In genomic region chr2:168210898-168211570, GRCh38 we compare ENCODE assay signal across 8 cellular contexts. TPM values are rescaled to one million over a fixed set of nuclear protein-coding genes. Genes with fewer than 3 reads are reported as not detected.
DNase-seq lines count a peak whose midpoint lies in the region; ATAC-seq and TF ChIP-seq lines count a peak whose summit lies in the region.

No MANE protein-coding gene starts in this region.

- no peak overlapping the region for H3K4me3 ChIP-seq in right lobe of liver

- intact Hi-C loops in right lobe of liver (cut with DNase I), result no loop called here

- 16% methylated on average over 3 of the region's 3 CpGs for WGBS in right lobe of liver (ENCODE audit: insufficient coverage, low coverage, low lambda C conversion rate, missing lambda C conversion rate)

- no peak for DNase-seq in activated T-cell treated with anti-CD3 and anti-CD28 coated beads, Interleukin-2, amount 50 U/mL, for 24 hours
- no peak for DNase-seq in activated T-cell treated with anti-CD3 and anti-CD28 coated beads, Interleukin-2, amount 50 U/mL, for 1 hour
- DNase-seq in LoVo (ENCODE audit: low spot score), result peak; percentile 94
- no peak for DNase-seq in activated naive CD8-positive, alpha-beta T cell treated with anti-CD3 and anti-CD28 coated beads, Interleukin-2, amount 10 ng/mL, durations not matched to agents 7 days and 5 days
- no peak for DNase-seq in right lobe of liver
- no peak for DNase-seq in stimulated activated CD4-positive, alpha-beta T cell treated with anti-CD3 and anti-CD28 coated beads, Interleukin-4, amount 100 ng/mL, for 4 hours
- no peak for DNase-seq in chondrocyte (ENCODE audit: low spot score)

- no peaks in the 10 kb centered on the region for H3K27me3 ChIP-seq in right lobe of liver

- TF ChIP-seq CTCF in right lobe of liver (IDR thresholded peaks at IDR 0.05) (no peak), chondrocyte (IDR thresholded peaks at IDR 0.05) (no peak)

- peaks cover 83% of the 10 kb centered on the region for H3K4me1 Mint-ChIP-seq in activated T-cell treated with anti-CD3 and anti-CD28 coated beads, Interleukin-2, amount 50 U/mL, for 24 hours (ENCODE audit: low read depth)
- peaks cover 22% of the 10 kb centered on the region for H3K4me1 Mint-ChIP-seq in activated naive CD8-positive, alpha-beta T cell treated with anti-CD3 and anti-CD28 coated beads, Interleukin-2, amount 10 ng/mL, durations not matched to agents 7 days and 5 days
- H3K4me1 Mint-ChIP-seq in chondrocyte (ENCODE audit: low read depth), result peaks cover 54% of the 10 kb centered on the region

- H3K9me3 Mint-ChIP-seq in activated T-cell treated with anti-CD3 and anti-CD28 coated beads, Interleukin-2, amount 50 U/mL, for 24 hours, result no peaks in the 10 kb centered on the region
- peaks cover 4% of the 10 kb centered on the region for H3K9me3 Mint-ChIP-seq in activated naive CD8-positive, alpha-beta T cell treated with anti-CD3 and anti-CD28 coated beads, Interleukin-2, amount 10 ng/mL, durations not matched to agents 7 days and 5 days
- H3K9me3 Mint-ChIP-seq in chondrocyte (ENCODE audit: low read depth), result no peaks in the 10 kb centered on the region

- POLR2A ChIA-PET in activated naive CD8-positive, alpha-beta T cell treated with anti-CD3 and anti-CD28 coated beads, Interleukin-2, amount 10 ng/mL, durations not matched to agents 7 days and 5 days (lab: Charles Lee), result no interaction called here

- peak; percentile 30 for ATAC-seq in activated naive CD8-positive, alpha-beta T cell treated with anti-CD3 and anti-CD28 coated beads, Interleukin-2, amount 10 ng/mL, durations not matched to agents 7 days and 5 days (ENCODE audit: low read depth)
- ATAC-seq in right lobe of liver (peak; percentile 44 to 96 (median 70)), HG03108 (IDR thresholded peaks at IDR 0.05; ENCODE audit: unreplicated experiment) (no peak)

- no peak overlapping the region for H3K27ac ChIP-seq in right lobe of liver

- H3K27ac Mint-ChIP-seq in activated T-cell treated with anti-CD3 and anti-CD28 coated beads, Interleukin-2, amount 50 U/mL, for 24 hours, result peak overlapping the region; percentile 99
- no peak overlapping the region for H3K27ac Mint-ChIP-seq in activated naive CD8-positive, alpha-beta T cell treated with anti-CD3 and anti-CD28 coated beads, Interleukin-2, amount 10 ng/mL, durations not matched to agents 7 days and 5 days
- no peak overlapping the region for H3K27ac Mint-ChIP-seq in chondrocyte (ENCODE audit: unreplicated experiment)

- H3K36me3 ChIP-seq in right lobe of liver, result no peaks in the 10 kb centered on the region

- no peaks in the 10 kb centered on the region for H3K4me1 ChIP-seq in right lobe of liver

- no peak for TF ChIP-seq POLR2A in right lobe of liver (IDR thresholded peaks at IDR 0.05)

- peak overlapping the region; percentile 69 for H3K4me3 Mint-ChIP-seq in activated T-cell treated with anti-CD3 and anti-CD28 coated beads, Interleukin-2, amount 50 U/mL, for 24 hours
- H3K4me3 Mint-ChIP-seq in activated naive CD8-positive, alpha-beta T cell treated with anti-CD3 and anti-CD28 coated beads, Interleukin-2, amount 10 ng/mL, durations not matched to agents 7 days and 5 days, result peak overlapping the region; percentile 11
- H3K4me3 Mint-ChIP-seq in chondrocyte (ENCODE audit: unreplicated experiment), result no peak overlapping the region

- H3K27me3 Mint-ChIP-seq in activated T-cell treated with anti-CD3 and anti-CD28 coated beads, Interleukin-2, amount 50 U/mL, for 24 hours, result no peaks in the 10 kb centered on the region
- no peaks in the 10 kb centered on the region for H3K27me3 Mint-ChIP-seq in activated naive CD8-positive, alpha-beta T cell treated with anti-CD3 and anti-CD28 coated beads, Interleukin-2, amount 10 ng/mL, durations not matched to agents 7 days and 5 days
- no peaks in the 10 kb centered on the region for H3K27me3 Mint-ChIP-seq in chondrocyte (ENCODE audit: low read depth)

- no peaks in the 10 kb centered on the region for H3K9me3 ChIP-seq in right lobe of liver

- H3K36me3 Mint-ChIP-seq in activated T-cell treated with anti-CD3 and anti-CD28 coated beads, Interleukin-2, amount 50 U/mL, for 24 hours (ENCODE audit: low read depth), result peaks cover 45% of the 10 kb centered on the region
- H3K36me3 Mint-ChIP-seq in activated naive CD8-positive, alpha-beta T cell treated with anti-CD3 and anti-CD28 coated beads, Interleukin-2, amount 10 ng/mL, durations not matched to agents 7 days and 5 days, result peaks cover 27% of the 10 kb centered on the region
- no peaks in the 10 kb centered on the region for H3K36me3 Mint-ChIP-seq in chondrocyte (ENCODE audit: low read depth)

RNA-seq across cellular contexts. Expression of gene STK39, which starts 36.4 kb away (rescaled TPM):
- 10 to 100 TPM; 27.3 to 28.8 TPM for total RNA-seq in activated naive CD8-positive, alpha-beta T cell treated with anti-CD3 and anti-CD28 coated beads, Interleukin-2, amount 10 ng/mL, durations not matched to agents 7 days and 5 days
- total RNA-seq in right lobe of liver (1 to 10 TPM in 1 of 6 experiments, under 1 TPM in 5; 0.29 to 1.2 (median 0.60) TPM), chondrocyte (31.9 to 34.8 TPM (median 34.3 TPM) in 3 replicates)

Comparison
In these comparisons a context has a peak if more than half of its experiments do, and no peak if none do; other contexts are left out.
1. RNA of gene STK39, which starts 36.4 kb away (total RNA-seq): 31.9 to 34.8 TPM in chondrocyte and 27.3 to 28.8 TPM in activated naive CD8-positive, alpha-beta T cell treated with anti-CD3 and anti-CD28 coated beads, Interleukin-2, amount 10 ng/mL, durations not matched to agents 7 days and 5 days; 0.29 to 1.2 TPM in right lobe of liver; every median in the first group is over 10 times any median in the second.